Comparison of ENCODE assay signal across 23 cellular contexts in genomic region chr1:176471338-176472121, GRCh38. TPM values are rescaled to one million over a fixed set of nuclear protein-coding genes. Genes with fewer than 3 reads are reported as not detected.
"Had no signal": no experiment of that assay in that cellular context is flagged by ENCODE, and none has a peak within 500 bp of the region (broad histone marks: within the 10 kb centered on the region; RNA-seq: fewer than 3 reads in every experiment).

No MANE protein-coding gene starts in this region.

- H3K4me3 ChIP-seq: MG63, SJSA1, SK-N-MC had no signal

- H3K36me3 ChIP-seq: MG63, SJSA1 had no signal

- FAIRE-seq: RCC 7860 had no signal

- H3K9me3 ChIP-seq: MG63, SJSA1 had no signal

- H3K27me3 ChIP-seq: MG63, SJSA1 had no signal

- DNase-seq: IMR-90, Karpas-422, KG1, MG63, NCI-H1092 treated with DMSO at 0.1 percent for 48 hours, NCI-H1436, NCI-H187, NCI-H2029, NCI-H2081 treated with DMSO at 0.1 percent for 48 hours, NCI-H2171, NCI-H226, NCI-H446, NCI-H510A, NCI-H524 treated with DMSO at 0.1 percent for 48 hours, NCI-H69, NCI-H774, Right ventricle myocardium superior, RPMI8226, SIG-M5 had no signal

- H3K27ac ChIP-seq: SJSA1, SK-N-MC had no signal

- H3K4me1 ChIP-seq: SJSA1 had no signal

RNA-seq across cellular contexts. Expression of gene PAPPA2, which starts 8.6 kb away (rescaled TPM):
- total RNA-seq: HT-29 had no signal
